Comparison of ENCODE assay signal across 23 cellular contexts in the genomic region with DNA sequence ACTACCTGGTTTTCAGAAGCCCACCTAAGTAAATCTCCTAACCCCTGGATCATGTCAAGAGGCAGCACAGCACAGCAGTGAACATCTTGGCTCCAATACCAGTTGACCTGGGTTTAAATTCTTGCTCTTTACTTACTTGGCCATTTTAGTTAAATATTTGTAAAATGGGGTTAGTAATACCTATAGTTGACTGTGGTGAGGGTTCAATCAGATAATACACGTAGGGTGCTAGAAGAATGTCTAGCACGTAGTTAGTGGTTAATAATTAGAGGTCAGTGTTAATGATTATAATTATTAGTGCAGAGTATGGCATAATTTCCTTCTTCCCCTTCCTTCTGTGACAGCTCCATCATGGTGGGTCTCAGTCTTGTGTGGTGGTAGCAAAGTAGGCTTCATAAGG.
DNase-seq lines count a peak whose midpoint lies in the region; ATAC-seq and FAIRE-seq lines count a peak whose summit lies in the region.
"Had no signal": no experiment of that assay in that cellular context is flagged by ENCODE, and none has a peak within 500 bp of the region (broad histone marks: within the 10 kb centered on the region; RNA-seq: fewer than 3 reads in every experiment).

No MANE protein-coding gene starts in this region.

- no peak for FAIRE-seq in frontal cortex (lab: Jason Lieb, UNC)
- FAIRE-seq: G401.6, HepG2, K562 had no signal

- peak; percentile 67 for ATAC-seq in GM18511 (IDR thresholded peaks at IDR 0.05; ENCODE audit: unreplicated experiment)
- ATAC-seq in GM21619 (IDR thresholded peaks at IDR 0.05; ENCODE audit: unreplicated experiment), result peak; percentile 66
- ATAC-seq in HG03354 (IDR thresholded peaks at IDR 0.05; ENCODE audit: poor library complexity, severe bottlenecking, unreplicated experiment), result peak; percentile 67
- ATAC-seq: CD8-positive, alpha-beta T cell; HepG2; K562; Panc1 had no signal

- DNase-seq in renal cortical epithelial cell (ENCODE audit: low read depth) (peak; percentile 77), DMS 273 (lab: John Stamatoyannopoulos, UW; ENCODE audit: unreplicated experiment) (no peak), frontal cortex (ENCODE audit: low spot score in 2 of 2) (no peak), NCI-H446 treated with DMSO at 0.1 percent for 48 hours (lab: John Stamatoyannopoulos, UW) (no peak)
- DNase-seq: AML-193; C1 segment of cervical spinal cord; CD8-positive, alpha-beta T cell; NCI-H1092; NCI-H1436 treated with DMSO at 0.1 percent for 48 hours; NCI-H1930; NCI-H2227 treated with DMSO at 0.1 percent for 48 hours; NCI-H510A treated with DMSO at 0.1 percent for 48 hours; NCI-H774; NK-92 treated with Interleukin-12 subunit alpha and Interleukin-12 subunit beta, amount 100 ng/mL, for 24 hours; SIG-M5; SK-N-SH had no signal
